Comparison of ENCODE assay signal across 8 cellular contexts in the genomic region with DNA sequence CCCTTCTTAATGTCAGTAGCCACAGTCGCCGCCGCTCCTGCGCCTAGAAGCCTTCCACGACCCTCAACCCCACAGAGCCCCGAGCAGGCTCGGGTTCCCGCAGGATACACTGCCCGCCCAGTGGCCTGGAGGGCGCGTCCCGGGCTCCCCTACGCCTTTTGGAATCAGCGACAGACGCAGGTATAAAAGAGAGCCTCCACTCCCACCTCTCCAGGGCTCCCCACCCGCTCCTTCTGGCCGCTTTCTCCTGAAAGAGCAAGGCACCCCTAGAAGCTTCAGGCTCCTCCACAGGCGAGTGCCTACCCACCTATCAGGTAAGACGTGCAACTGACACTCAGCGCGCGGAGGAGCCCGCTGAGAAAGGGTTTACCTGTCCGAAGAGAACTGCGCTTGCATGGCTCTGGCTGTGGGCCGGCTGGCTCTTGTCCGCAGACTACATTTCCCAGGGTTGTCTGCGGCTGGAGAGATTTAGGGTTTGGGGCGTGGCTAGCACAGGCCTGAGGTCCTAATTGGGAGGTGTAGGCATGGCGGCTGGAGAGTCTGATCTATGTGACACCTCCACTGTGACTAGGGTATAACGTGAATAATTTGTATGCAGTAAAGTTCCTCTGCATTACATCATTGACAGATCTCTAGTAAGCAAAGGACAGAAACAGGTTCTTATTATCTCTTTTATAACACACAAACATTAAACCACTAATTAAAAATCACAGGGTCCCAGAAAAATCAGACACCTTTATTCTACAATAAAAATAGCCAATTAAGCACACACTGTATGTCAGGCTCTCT. TPM values are rescaled to one million over a fixed set of nuclear protein-coding genes. Genes with fewer than 3 reads are reported as not detected.
A peak's percentile ranks its signal among the peaks of the same experiment; 100 is the strongest.
DNase-seq lines count a peak whose midpoint lies in the region; TF ChIP-seq lines count a peak whose summit lies in the region.

No MANE protein-coding gene starts in this region.

- no peaks in the 10 kb centered on the region for H3K36me3 ChIP-seq in esophagus (ENCODE audit: control insufficient read depth in 2 of 2, insufficient read depth in 2 of 2, low read length in 1 of 2)

- H3K4me1 ChIP-seq in esophagus (ENCODE audit: control insufficient read depth in 2 of 2, insufficient read depth in 2 of 2, low read length in 1 of 2) (no peaks in the 10 kb centered on the region), mononuclear cell (ENCODE audit: insufficient read depth, low read length) (peaks cover 10% of the 10 kb centered on the region)

- TF ChIP-seq CTCF in HFF-Myc (IDR thresholded peaks at IDR 0.05; ENCODE audit: low read depth, low read length, missing control alignments) = no peak

- peak; percentile 6 to 89 (median 51) for DNase-seq in C1 segment of cervical spinal cord (lab: John Stamatoyannopoulos, UW)
- DNase-seq in HFF-Myc (ENCODE audit: extremely low read depth, low read depth) = peak; percentile 6
- DNase-seq in NCI-H748 (lab: John Stamatoyannopoulos, UW; ENCODE audit: unreplicated experiment) = peak; percentile 96
- peak; percentile 71 for DNase-seq in activated T-cell treated with anti-CD3 and anti-CD28 coated beads, Interleukin-2, amount 50 U/mL, for 1 hour
- DNase-seq in stimulated activated CD8-positive, alpha-beta memory T cell treated with anti-CD3 and anti-CD28 coated beads, Interleukin-15, amount 100 ng/mL, for 48 hours (ENCODE audit: low read depth in 2 of 2) = peak; percentile 49 to 66
- no peak for DNase-seq in NCI-H510A (lab: John Stamatoyannopoulos, UW)

- H3K27ac ChIP-seq in esophagus (ENCODE audit: low read depth in 2 of 2, low read length in 1 of 2) = peak overlapping the region; percentile 61 to 72

- H3K4me3 ChIP-seq in HFF-Myc (replicated peaks; ENCODE audit: low read depth, low read length) (peak overlapping the region; percentile 55), esophagus (ENCODE audit: low read depth in 1 of 2, low read length in 2 of 2) (peak overlapping the region; percentile 68 to 91), mononuclear cell (ENCODE audit: low read length) (peak overlapping the region; percentile 40)

- WGBS in esophagus, 2 donors = 1% methylated on average over 31 of the region's 31 CpGs

- no peaks in the 10 kb centered on the region for H3K27me3 ChIP-seq in esophagus (ENCODE audit: control insufficient read depth in 1 of 2, insufficient read depth in 2 of 2, low read length in 2 of 2)
- H3K27me3 ChIP-seq in mononuclear cell (ENCODE audit: insufficient read depth, low read length) = peaks cover 19% of the 10 kb centered on the region

- H3K9me3 ChIP-seq in esophagus (ENCODE audit: control insufficient read depth in 2 of 2, insufficient read depth in 1 of 2, low read depth in 1 of 2, low read length in 1 of 2) (no peaks in the 10 kb centered on the region), mononuclear cell (ENCODE audit: low read depth, low read length) (no peaks in the 10 kb centered on the region)

RNA-seq across cellular contexts. Expression of a gene that starts 13.5 kb away (rescaled TPM):
- under 1 TPM; 0.47 to 0.51 TPM for polyA plus RNA-seq in esophagus
- 0.84 TPM for total RNA-seq in mononuclear cell
